Comparison of ENCODE assay signal across 24 cellular contexts in genomic region chr4:26589699-26590098, GRCh38. TPM values are rescaled to one million over a fixed set of nuclear protein-coding genes. Genes with fewer than 3 reads are reported as not detected.
A peak's percentile ranks its signal among the peaks of the same experiment; 100 is the strongest.
DNase-seq lines count a peak whose midpoint lies in the region; ATAC-seq, FAIRE-seq and TF ChIP-seq lines count a peak whose summit lies in the region.
"Had no signal": no experiment of that assay in that cellular context is flagged by ENCODE, and none has a peak within 500 bp of the region (broad histone marks: within the 10 kb centered on the region; RNA-seq: fewer than 3 reads in every experiment).

No MANE protein-coding gene starts in this region.

- H3K27me3 ChIP-seq in HepG2 (ENCODE audit: control insufficient read depth in 1 of 2, insufficient read depth in 2 of 2, low read length in 2 of 2) = no peaks in the 10 kb centered on the region
- H3K27me3 ChIP-seq in right lobe of liver = no peaks in the 10 kb centered on the region
- H3K27me3 ChIP-seq in Panc1 (ENCODE audit: control insufficient read depth, insufficient read depth, low read length) = no peaks in the 10 kb centered on the region
- no peaks in the 10 kb centered on the region for H3K27me3 ChIP-seq in foreskin keratinocyte
- H3K27me3 ChIP-seq: BE2C, neutrophil had no signal

- no peak for TF ChIP-seq RAD21 in HepG2 (CRISPR knock-in tag; IDR thresholded peaks at IDR 0.05)

- no peak for FAIRE-seq in HepG2 (lab: Jason Lieb, UNC)
- FAIRE-seq: A549 had no signal

- no peak for TF ChIP-seq EP300 in HepG2 (IDR thresholded peaks at IDR 0.05; ENCODE audit: low read depth in 2 of 2, low read length in 2 of 2)
- TF ChIP-seq EP300 in HepG2 (CRISPR knock-in tag; IDR thresholded peaks at IDR 0.05; ENCODE audit: borderline replicate concordance) = no peak

- in situ Hi-C loops in HepG2 (cut with HindIII; ENCODE audit: extremely low pct_ligation_motif_present, low pct_unique_long_range_greater_than_20kb) (no loop called here), Panc1 (cut with HindIII; ENCODE audit: low pct_unique_long_range_greater_than_20kb, low sequenced_read_pairs) (no loop called here)

- no peak overlapping the region for H3K9ac ChIP-seq in HepG2 (ENCODE audit: insufficient read depth, low read depth, low read length)

- no peaks in the 10 kb centered on the region for H3K79me2 ChIP-seq in HepG2 (ENCODE audit: insufficient read depth, low read length)

- no peaks in the 10 kb centered on the region for H3K27me3 Mint-ChIP-seq in activated CD4-positive, alpha-beta memory T cell treated with anti-CD3 and anti-CD28 coated beads, Interleukin-2, amount 10 ng/mL, durations not matched to agents 7 days and 5 days
- H3K27me3 Mint-ChIP-seq: activated CD4-positive, alpha-beta T cell treated with anti-CD3 and anti-CD28 coated beads, Interleukin-2, amount 10 ng/mL, durations not matched to agents 7 days and 5 days; activated CD8-positive, alpha-beta memory T cell treated with anti-CD3 and anti-CD28 coated beads, Interleukin-2, amount 10 ng/mL, durations not matched to agents 7 days and 5 days; activated naive CD4-positive, alpha-beta T cell treated with anti-CD3 and anti-CD28 coated beads, Interleukin-2, amount 10 ng/mL, durations not matched to agents 7 days and 5 days; stimulated activated memory B cell treated with anti-CD40 and anti-IgM and Interleukin-4, amounts not matched to agents 10 μg/mL and 1 μg/mL and 100 μg/mL, for 72 hours had no signal

- H3K36me3 ChIP-seq in HepG2 (replicated peaks in 1 of 2; ENCODE audit: control insufficient read depth in 1 of 2, insufficient read depth in 2 of 2, low read length in 2 of 2) (no peaks in the 10 kb centered on the region), right lobe of liver (no peaks in the 10 kb centered on the region), Panc1 (ENCODE audit: control insufficient read depth, insufficient read depth, low read length) (peaks cover under 1% of the 10 kb centered on the region; the same call in 1 of the 2 replicates)
- H3K36me3 ChIP-seq: BE2C, neutrophil had no signal

- H3K9me3 ChIP-seq in HepG2 (ENCODE audit: low read length) = no peaks in the 10 kb centered on the region
- H3K9me3 ChIP-seq in right lobe of liver = no peaks in the 10 kb centered on the region
- H3K9me3 ChIP-seq in Panc1 (ENCODE audit: control insufficient read depth, insufficient read depth, low read depth, low read length) = no peaks in the 10 kb centered on the region
- H3K9me3 ChIP-seq: A549, BE2C, neutrophil had no signal

- H2AFZ ChIP-seq in HepG2 (ENCODE audit: low read length) = no peak overlapping the region

- peaks cover 11% of the 10 kb centered on the region for H3K4me1 Mint-ChIP-seq in activated CD4-positive, alpha-beta memory T cell treated with anti-CD3 and anti-CD28 coated beads, Interleukin-2, amount 10 ng/mL, durations not matched to agents 7 days and 5 days

- TF ChIP-seq CTCF in HepG2 (CRISPR knock-in tag; IDR thresholded peaks at IDR 0.05) (no peak), right lobe of liver (IDR thresholded peaks at IDR 0.05) (no peak), Panc1 (IDR thresholded peaks at IDR 0.05) (0 out of 2 replicates have a peak, but pooled peaks have one; percentile 13), foreskin keratinocyte (conservative IDR thresholded peaks at IDR 0.05) (no peak)

- H3K27ac ChIP-seq in HepG2 (ENCODE audit: extremely low read length, insufficient read depth, low read length) = no peak overlapping the region
- H3K27ac ChIP-seq in right lobe of liver = no peak overlapping the region
- no peak overlapping the region for H3K27ac ChIP-seq in Panc1 (ENCODE audit: low read length)
- H3K27ac ChIP-seq in foreskin keratinocyte = no peak overlapping the region
- H3K27ac ChIP-seq: A549, neutrophil, SK-N-MC had no signal

- no peak for TF ChIP-seq POLR2A in HepG2 (IDR thresholded peaks at IDR 0.05; ENCODE audit: insufficient read depth in 1 of 2, low read depth in 2 of 2, low read length in 2 of 2)
- no peak for TF ChIP-seq POLR2A in right lobe of liver (IDR thresholded peaks at IDR 0.05)

- BruUV-seq in HepG2 (replicated peaks; lab: Mats Ljungman, UMichigan) (no TSS peak), Panc1 (replicated peaks; lab: Mats Ljungman, UMichigan) (no TSS peak)

- POLR2A ChIA-PET in HepG2 (lab: Yijun Ruan, JAX) (no interaction called here), Panc1 (lab: Charles Lee) (no interaction called here)
- POLR2A ChIA-PET in activated CD4-positive, alpha-beta memory T cell treated with anti-CD3 and anti-CD28 coated beads, Interleukin-2, amount 10 ng/mL, durations not matched to agents 7 days and 5 days (lab: Charles Lee) = no interaction called here

- no peak overlapping the region for H3K27ac Mint-ChIP-seq in activated CD4-positive, alpha-beta memory T cell treated with anti-CD3 and anti-CD28 coated beads, Interleukin-2, amount 10 ng/mL, durations not matched to agents 7 days and 5 days
- H3K27ac Mint-ChIP-seq: activated CD4-positive, alpha-beta T cell treated with anti-CD3 and anti-CD28 coated beads, Interleukin-2, amount 10 ng/mL, durations not matched to agents 7 days and 5 days; activated CD8-positive, alpha-beta memory T cell treated with anti-CD3 and anti-CD28 coated beads, Interleukin-2, amount 10 ng/mL, durations not matched to agents 7 days and 5 days; activated naive CD4-positive, alpha-beta T cell treated with anti-CD3 and anti-CD28 coated beads, Interleukin-2, amount 10 ng/mL, durations not matched to agents 7 days and 5 days; HFFc6; stimulated activated memory B cell treated with anti-CD40 and anti-IgM and Interleukin-4, amounts not matched to agents 10 μg/mL and 1 μg/mL and 100 μg/mL, for 72 hours; T-helper 1 cell treated with Interleukin-12 subunit alpha and Interleukin-12 subunit beta and Interleukin-4 antibody, amounts not matched to agents 30 μg/mL and 1 μg/mL, for 36 hours had no signal

- no peak overlapping the region for H3K4me3 ChIP-seq in HepG2 (replicated peaks in 1 of 3; ENCODE audit: insufficient read depth in 1 of 3, low read depth in 2 of 3, low read length in 3 of 3)
- H3K4me3 ChIP-seq in right lobe of liver = no peak overlapping the region
- H3K4me3 ChIP-seq in Panc1 (ENCODE audit: low read depth in 2 of 2, low read length in 2 of 2) = no peak overlapping the region
- H3K4me3 ChIP-seq: A549, SK-N-MC had no signal

- ATAC-seq in HepG2 (peak; percentile 67), right lobe of liver (no peak), Panc1 (no peak), foreskin keratinocyte (peak; percentile 63), GM19397 (IDR thresholded peaks at IDR 0.05; ENCODE audit: unreplicated experiment) (no peak)
- ATAC-seq: activated CD8-positive, alpha-beta memory T cell treated with anti-CD3 and anti-CD28 coated beads, Interleukin-2, amount 10 ng/mL, durations not matched to agents 7 days and 5 days; left colon; stimulated activated memory B cell treated with anti-CD40 and anti-IgM and Interleukin-4, amounts not matched to agents 10 μg/mL and 1 μg/mL and 100 μg/mL, for 72 hours had no signal

- H3K36me3 Mint-ChIP-seq in activated CD4-positive, alpha-beta memory T cell treated with anti-CD3 and anti-CD28 coated beads, Interleukin-2, amount 10 ng/mL, durations not matched to agents 7 days and 5 days (ENCODE audit: low read depth) = peaks cover 4% of the 10 kb centered on the region
- H3K36me3 Mint-ChIP-seq: activated CD8-positive, alpha-beta memory T cell treated with anti-CD3 and anti-CD28 coated beads, Interleukin-2, amount 10 ng/mL, durations not matched to agents 7 days and 5 days; activated naive CD4-positive, alpha-beta T cell treated with anti-CD3 and anti-CD28 coated beads, Interleukin-2, amount 10 ng/mL, durations not matched to agents 7 days and 5 days had no signal

- no peaks in the 10 kb centered on the region for H3K9me3 Mint-ChIP-seq in activated CD4-positive, alpha-beta memory T cell treated with anti-CD3 and anti-CD28 coated beads, Interleukin-2, amount 10 ng/mL, durations not matched to agents 7 days and 5 days
- H3K9me3 Mint-ChIP-seq: HFFc6 had no signal

- no peaks in the 10 kb centered on the region for H4K20me1 ChIP-seq in HepG2 (ENCODE audit: insufficient read depth, low read length)

- 3% methylated on average over 2 of the region's 2 CpGs for WGBS in HepG2 (ENCODE audit: low lambda C conversion rate)
- WGBS in right lobe of liver (ENCODE audit: insufficient coverage, low coverage, low lambda C conversion rate, missing lambda C conversion rate) = 86% methylated on average over 1 of the region's 2 CpGs

- DNase-seq in HepG2 (ENCODE audit: low spot score) (no peak), right lobe of liver (no peak), Panc1 (ENCODE audit: low read depth, low spot score) (no peak), foreskin keratinocyte (peak in 1 of 2 donors; percentile 13), nucleus accumbens (lab: John Stamatoyannopoulos, UW) (no peak), NCI-H1436 treated with DMSO at 0.1 percent for 48 hours (lab: John Stamatoyannopoulos, UW) (no peak)
- no peak for DNase-seq in activated CD4-positive, alpha-beta memory T cell treated with anti-CD3 and anti-CD28 coated beads, Interleukin-2, amount 10 ng/mL, durations not matched to agents 7 days and 5 days
- DNase-seq: activated CD4-positive, alpha-beta T cell treated with anti-CD3 and anti-CD28 coated beads, Interleukin-2, amount 10 ng/mL, durations not matched to agents 7 days and 5 days; activated CD8-positive, alpha-beta memory T cell treated with anti-CD3 and anti-CD28 coated beads, Interleukin-2, amount 10 ng/mL, durations not matched to agents 7 days and 5 days; activated naive CD4-positive, alpha-beta T cell treated with anti-CD3 and anti-CD28 coated beads, Interleukin-2, amount 10 ng/mL, durations not matched to agents 7 days and 5 days; BE2C; DMS79; HFFc6; KG1; left colon; mesendoderm; NCI-H187; stimulated activated CD4-positive, alpha-beta T cell treated with anti-CD3 and anti-CD28 coated beads, Interleukin-2, amount 100 ng/mL, for 48 hours had no signal

- H3K4me1 ChIP-seq in HepG2 (ENCODE audit: insufficient read depth, low read length) (peaks cover 4% of the 10 kb centered on the region; the same call in 1 of the 2 replicates), right lobe of liver (peaks cover 0 to 4% (median 0%) of the 10 kb centered on the region in 4 donors), Panc1 (ENCODE audit: control insufficient read depth, insufficient read depth, low read length) (no peaks in the 10 kb centered on the region), foreskin keratinocyte (peaks cover 8% of the 10 kb centered on the region)
- H3K4me1 ChIP-seq: BE2C had no signal

- intact Hi-C loops in HepG2 (cut with micrococcal nuclease; ENCODE audit: unreplicated experiment) (no loop called here), right lobe of liver (cut with DNase I) (no loop called here), Panc1 (cut with micrococcal nuclease; ENCODE audit: unreplicated experiment) (no loop called here)

- H3K4me3 Mint-ChIP-seq in activated CD4-positive, alpha-beta memory T cell treated with anti-CD3 and anti-CD28 coated beads, Interleukin-2, amount 10 ng/mL, durations not matched to agents 7 days and 5 days = no peak overlapping the region
- H3K4me3 Mint-ChIP-seq: activated CD4-positive, alpha-beta T cell treated with anti-CD3 and anti-CD28 coated beads, Interleukin-2, amount 10 ng/mL, durations not matched to agents 7 days and 5 days; activated CD8-positive, alpha-beta memory T cell treated with anti-CD3 and anti-CD28 coated beads, Interleukin-2, amount 10 ng/mL, durations not matched to agents 7 days and 5 days; activated naive CD4-positive, alpha-beta T cell treated with anti-CD3 and anti-CD28 coated beads, Interleukin-2, amount 10 ng/mL, durations not matched to agents 7 days and 5 days; HFFc6; stimulated activated memory B cell treated with anti-CD40 and anti-IgM and Interleukin-4, amounts not matched to agents 10 μg/mL and 1 μg/mL and 100 μg/mL, for 72 hours; T-helper 1 cell treated with Interleukin-12 subunit alpha and Interleukin-12 subunit beta and Interleukin-4 antibody, amounts not matched to agents 30 μg/mL and 1 μg/mL, for 36 hours had no signal

- CTCF ChIA-PET in HepG2 (lab: Yijun Ruan, JAX; ENCODE audit: low intra/inter-chr PET ratio, low total read pairs) (no interaction called here), Panc1 (lab: Charles Lee) (no interaction called here)
- CTCF ChIA-PET in activated CD4-positive, alpha-beta memory T cell treated with anti-CD3 and anti-CD28 coated beads, Interleukin-2, amount 10 ng/mL, durations not matched to agents 7 days and 5 days (lab: Charles Lee) = no interaction called here

- no peak overlapping the region for H3K4me2 ChIP-seq in HepG2 (ENCODE audit: low read depth, low read length)

RNA-seq across cellular contexts. Expression of gene TBC1D19, which starts 5.8 kb away (rescaled TPM):
- 3.5 and 3.6 TPM in 2 replicates for total RNA-seq in HepG2 (2016; rRNA removed; fragmentation: Illumina TruSeq; extraction: Trizol)
- 2.0 and 2.6 TPM in 2 replicates for total RNA-seq in HepG2 (2016; cell fraction: cytosol; rRNA removed; fragmentation: Illumina TruSeq; extraction: Trizol; ENCODE audit: low read depth)
- 3.5 and 3.6 TPM in 2 replicates for total RNA-seq in HepG2 (2016; cell fraction: insoluble cytoplasmic fraction; rRNA removed; fragmentation: Illumina TruSeq; extraction: Trizol)
- 1.8 and 2.2 TPM in 2 replicates for total RNA-seq in HepG2 (2016; cell fraction: membrane; rRNA removed; fragmentation: Illumina TruSeq; extraction: Trizol)
- 6.0 and 8.4 TPM in 2 replicates for total RNA-seq in HepG2 (2016; cell fraction: nucleus; rRNA removed; fragmentation: Illumina TruSeq; extraction: Trizol)
- polyA plus RNA-seq in HepG2 (2011; rRNA removed) = 1.3 and 1.6 TPM in 2 replicates
- 0.46 and 0.73 TPM in 2 replicates for polyA plus RNA-seq in HepG2 (2011; cell fraction: cytosol; rRNA removed)
- 1.8 and 2.5 TPM in 2 replicates for polyA plus RNA-seq in HepG2 (2011; cell fraction: nucleus; rRNA removed)
- 0.51 and 1.0 TPM in 2 replicates for polyA plus RNA-seq in HepG2 (2012)
- 0.84 and 0.85 TPM in 2 replicates for polyA plus RNA-seq in HepG2 (2016; cell fraction: cytosol; fragmentation: Illumina TruSeq; extraction: Trizol; ENCODE audit: low read depth)
- polyA plus RNA-seq in HepG2 (2016; cell fraction: insoluble cytoplasmic fraction; fragmentation: Illumina TruSeq; extraction: Trizol; ENCODE audit: low read depth) = 2.2 and 3.8 TPM in 2 replicates
- polyA plus RNA-seq in HepG2 (2016; cell fraction: membrane; fragmentation: Illumina TruSeq; extraction: Trizol; ENCODE audit: low read depth) = 0.68 and 0.78 TPM in 2 replicates
- 2.7 and 3.1 TPM in 2 replicates for polyA plus RNA-seq in HepG2 (2016; cell fraction: nucleus; fragmentation: Illumina TruSeq; extraction: Trizol; ENCODE audit: insufficient read depth, low read depth)
- polyA minus RNA-seq in HepG2 (2011; rRNA and poly(A)+ RNA removed; ENCODE audit: low replicate concordance) = 0.92 and 2.7 TPM in 2 replicates
- 0.44 and 1.6 TPM in 2 replicates for polyA minus RNA-seq in HepG2 (2011; cell fraction: cytosol; rRNA and poly(A)+ RNA removed)
- 11.6 and 15.9 TPM in 2 replicates for polyA minus RNA-seq in HepG2 (2011; cell fraction: nucleus; rRNA and poly(A)+ RNA removed)
- total RNA-seq in right lobe of liver = 1 to 10 TPM; 1.8 to 5.3 (median 2.4) TPM
- total RNA-seq in Panc1 (2021; ENCODE audit: unreplicated experiment) = 2.2 TPM
- polyA plus RNA-seq in Panc1 (2012; ENCODE audit: insufficient read length) = 1.0 TPM
- 7.9 and 9.8 TPM in 2 replicates for total RNA-seq in foreskin keratinocyte
- 3.7 and 4.1 TPM in 2 replicates for polyA plus RNA-seq in foreskin keratinocyte
- total RNA-seq in activated CD4-positive, alpha-beta memory T cell treated with anti-CD3 and anti-CD28 coated beads, Interleukin-2, amount 10 ng/mL, durations not matched to agents 7 days and 5 days = 1 to 10 TPM; 5.6 to 7.1 TPM

Comparison
In these comparisons a context has a peak if more than half of its experiments do, and no peak if none do; other contexts are left out.
1. ATAC-seq: peak in HepG2 (single experiment) and foreskin keratinocyte (single experiment); none in right lobe of liver (0 of 4), Panc1 (single experiment) and GM19397 (single experiment).